15 cellular contexts compared by ENCODE assay signal in genomic region chr11:45285289-45285828, GRCh38. TPM values are rescaled to one million over a fixed set of nuclear protein-coding genes. Genes with fewer than 3 reads are reported as not detected.
DNase-seq lines count a peak whose midpoint lies in the region; TF ChIP-seq lines count a peak whose summit lies in the region.
"Had no signal": no experiment of that assay in that cellular context is flagged by ENCODE, and none has a peak within 500 bp of the region (broad histone marks: within the 10 kb centered on the region; RNA-seq: fewer than 3 reads in every experiment).

No MANE protein-coding gene starts in this region.

- 31% methylated on average over 11 of the region's 11 CpGs for WGBS in prostate gland

- H3K9me3 ChIP-seq in prostate gland: no peaks in the 10 kb centered on the region
- H3K9me3 ChIP-seq: right lobe of liver, SJCRH30 had no signal

- TF ChIP-seq CTCF in prostate gland (IDR thresholded peaks at IDR 0.05): no peak

- H3K4me3 ChIP-seq in prostate gland: peak overlapping the region; percentile 25 to 34
- H3K4me3 ChIP-seq: SJCRH30, tibial artery had no signal

- H3K27ac ChIP-seq in prostate gland: no peak overlapping the region
- H3K27ac ChIP-seq: 22Rv1, right lobe of liver, SJCRH30, tibial artery had no signal

- H3K36me3 ChIP-seq in prostate gland: no peaks in the 10 kb centered on the region
- H3K36me3 ChIP-seq: right lobe of liver, SJCRH30, tibial artery had no signal

- H3K4me1 ChIP-seq in prostate gland (replicated peaks): no peaks in the 10 kb centered on the region
- H3K4me1 ChIP-seq: right lobe of liver, SJCRH30 had no signal

- TF ChIP-seq POLR2A in prostate gland (IDR thresholded peaks at IDR 0.05): no peak

- intact Hi-C loops in prostate gland (cut with DNase I): loop anchor here (5.0 kb wide), 1 partner anchor 48 kb away; no protein-coding TSS in a partner anchor

- peak; percentile 44 for DNase-seq in DMS53 (lab: John Stamatoyannopoulos, UW)
- no peak for DNase-seq in DMS53 treated with DMSO at 0.1 percent for 48 hours (lab: John Stamatoyannopoulos, UW; ENCODE audit: unreplicated experiment)
- DNase-seq in cerebellum (ENCODE audit: low spot score): peak; percentile 40
- peak; percentile 42 for DNase-seq in iPS-NIHi7 (ENCODE audit: extremely low spot score)
- no peak for DNase-seq in prostate gland (ENCODE audit: low spot score)
- DNase-seq in NCI-H82 treated with DMSO at 0.1 percent for 48 hours (lab: John Stamatoyannopoulos, UW; ENCODE audit: unreplicated experiment): no peak
- no peak for DNase-seq in Kasumi-1 (lab: John Stamatoyannopoulos, UW)
- no peak for DNase-seq in NCI-H146 (lab: John Stamatoyannopoulos, UW)
- DNase-seq: SJCRH30; stimulated activated CD4-positive, alpha-beta T cell treated with anti-CD3 and anti-CD28 coated beads, Interleukin-4, amount 100 ng/mL, for 1 hour; tibial artery had no signal

- H3K27me3 ChIP-seq in prostate gland (replicated peaks; ENCODE audit: insufficient read depth): no peaks in the 10 kb centered on the region

RNA-seq across cellular contexts. Expression of gene SYT13, which starts 0.8 kb away (rescaled TPM):
- total RNA-seq in cerebellum (62.3 TPM), prostate gland (1 to 10 TPM in 1 of 2 donors, under 1 TPM in 1; 0.80 to 4.8 TPM)
- total RNA-seq: activated T-helper 17 cell treated with anti-CD3 and anti-CD28 coated beads, Interleukin-2, amount 50 U/mL, for 72 hours; fibroblast of villous mesenchyme; SJCRH30 had no signal

Comparison
In these comparisons a context has a peak if more than half of its experiments do, and no peak if none do; other contexts are left out.
1. DNase-seq: peak in DMS53 (single experiment), cerebellum (single experiment) and iPS-NIHi7 (single experiment); none in DMS53 treated with DMSO at 0.1 percent for 48 hours (single experiment), prostate gland (single experiment), NCI-H82 treated with DMSO at 0.1 percent for 48 hours (single experiment), Kasumi-1 (0 of 2) and NCI-H146 (single experiment).
2. RNA of gene SYT13, which starts 0.8 kb away (total RNA-seq): 62.3 TPM in cerebellum (single experiment); 0.80 to 4.8 TPM in prostate gland; every median in the first group is over 10 times any median in the second.